Comparison of ENCODE assay signal across 1 cellular context in the genomic region with DNA sequence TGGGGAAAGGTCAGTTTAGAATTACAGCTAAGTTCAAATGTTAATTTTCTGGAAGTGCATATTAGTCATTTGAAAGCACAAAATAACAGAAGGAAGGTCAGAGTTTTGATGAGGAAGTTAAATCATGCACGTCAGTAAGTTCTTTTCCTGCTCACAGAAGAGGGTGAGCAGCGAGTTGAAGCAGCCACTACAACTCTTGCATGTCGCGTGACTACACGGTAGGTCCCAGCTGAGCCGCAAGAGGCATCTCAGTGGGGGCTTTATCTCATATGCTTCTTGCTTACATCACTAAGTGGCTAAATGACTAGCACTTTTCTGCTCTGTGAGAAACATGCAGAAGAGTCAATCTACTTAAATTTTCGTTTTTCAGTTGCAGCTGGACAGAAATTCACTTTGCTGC.
TF ChIP-seq lines count a peak whose summit lies in the region.

No MANE protein-coding gene starts in this region.

TF ChIP-seq in WTC11, 78 proteins besides CTCF, POLR2A, EP300 and RAD21 (continued from another document):
- TF ChIP-seq E2F4 (CRISPR knock-in tag; IDR thresholded peaks at IDR 0.05; ENCODE audit: borderline replicate concordance, low read depth) (no peak), ARID4B (CRISPR knock-in tag; IDR thresholded peaks at IDR 0.05; ENCODE audit: borderline replicate concordance) (no peak), ZNF317 (CRISPR knock-in tag; IDR thresholded peaks at IDR 0.05; ENCODE audit: borderline replicate concordance, low read depth) (no peak), ZNF416 (CRISPR knock-in tag; IDR thresholded peaks at IDR 0.05) (no peak), FOXP1 (CRISPR knock-in tag; IDR thresholded peaks at IDR 0.05; ENCODE audit: borderline replicate concordance) (no peak), ZNF671 (CRISPR knock-in tag; IDR thresholded peaks at IDR 0.05) (no peak), TEAD1 (CRISPR knock-in tag; IDR thresholded peaks at IDR 0.05) (no peak), ZNF138 (CRISPR knock-in tag; conservative IDR thresholded peaks at IDR 0.05) (no peak), SOX15 (CRISPR knock-in tag; IDR thresholded peaks at IDR 0.05) (no peak), CBFB (CRISPR knock-in tag; IDR thresholded peaks at IDR 0.05; ENCODE audit: low read depth) (no peak)
